Comparison of ENCODE assay signal across 33 cellular contexts in the genomic region with DNA sequence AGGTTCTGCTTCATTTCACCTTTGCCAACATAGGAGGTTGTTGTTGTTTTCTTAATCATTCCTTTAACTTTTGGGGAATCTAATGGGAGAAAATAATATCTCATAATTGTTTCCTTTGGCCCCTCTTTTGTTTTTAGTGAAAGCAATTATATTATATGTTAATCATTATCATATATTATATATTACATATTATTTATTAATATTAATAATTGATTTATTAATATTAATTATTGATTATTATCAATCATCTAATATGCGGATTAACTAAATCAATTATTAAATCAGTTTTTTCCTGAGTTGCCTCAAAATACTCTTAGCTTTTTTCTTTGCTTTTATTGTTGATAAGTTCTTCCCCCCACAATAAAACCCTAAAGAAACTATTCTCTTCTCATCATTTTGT.
"Had no signal": no experiment of that assay in that cellular context is flagged by ENCODE, and none has a peak within 500 bp of the region (broad histone marks: within the 10 kb centered on the region; RNA-seq: fewer than 3 reads in every experiment).

No MANE protein-coding gene starts in this region.

- DNase-seq: activated CD4-positive, alpha-beta memory T cell treated with anti-CD3 and anti-CD28 coated beads, Interleukin-2, amount 10 ng/mL, durations not matched to agents 7 days and 5 days; activated CD4-positive, alpha-beta T cell treated with anti-CD3 and anti-CD28 coated beads for 1 hour; activated CD4-positive, alpha-beta T cell treated with anti-CD3 and anti-CD28 coated beads, Interleukin-2, amount 10 ng/mL, durations not matched to agents 7 days and 5 days; activated CD4-positive, CD25-positive, alpha-beta regulatory T cell; activated CD8-positive, alpha-beta memory T cell treated with anti-CD3 and anti-CD28 coated beads for 24 hours; activated CD8-positive, alpha-beta memory T cell treated with anti-CD3 and anti-CD28 coated beads, Interleukin-2, amount 10 ng/mL, durations not matched to agents 7 days and 5 days; activated CD8-positive, alpha-beta memory T cell treated with anti-CD3 and anti-CD28 coated beads, Interleukin-2, amount 50 U/mL, for 48 hours; activated CD8-positive, alpha-beta T cell treated with anti-CD3 and anti-CD28 coated beads, Interleukin-2, amount 10 ng/mL, durations not matched to agents 7 days and 5 days; activated effector memory CD4-positive, alpha-beta T cell treated with Interleukin-2 at 50 U/mL for 16 hours; activated gamma-delta T cell; activated naive CD4-positive, alpha-beta T cell treated with anti-CD3 and anti-CD28 coated beads, Interleukin-2, amount 10 ng/mL, durations not matched to agents 7 days and 5 days; activated naive CD8-positive, alpha-beta T cell treated with anti-CD3 and anti-CD28 coated beads, Interleukin-2, amount 10 ng/mL, durations not matched to agents 7 days and 5 days; activated naive CD8-positive, alpha-beta T cell treated with anti-CD3 and anti-CD28 coated beads, Interleukin-2, amount 50 U/mL, for 24 hours; amygdala; anterior cingulate cortex; caudate nucleus; cerebellar nuclear complex; T-helper 1 cell; T-helper 9 cell had no signal

- H3K9me3 Mint-ChIP-seq: activated CD4-positive, alpha-beta memory T cell treated with anti-CD3 and anti-CD28 coated beads, Interleukin-2, amount 10 ng/mL, durations not matched to agents 7 days and 5 days; activated naive CD4-positive, alpha-beta T cell treated with anti-CD3 and anti-CD28 coated beads, Interleukin-2, amount 10 ng/mL, durations not matched to agents 7 days and 5 days; activated naive CD4-positive, alpha-beta T cell treated with anti-CD3 and anti-CD28 coated beads, Interleukin-2, amount 50 U/mL, for 24 hours; activated naive CD8-positive, alpha-beta T cell treated with anti-CD3 and anti-CD28 coated beads, Interleukin-2, amount 10 ng/mL, durations not matched to agents 7 days and 5 days; activated T-cell treated with anti-CD3 and anti-CD28 coated beads, Interleukin-2, amount 50 U/mL, for 24 hours; central memory CD8-positive, alpha-beta T cell; T-helper 1 cell treated with Interleukin-12 subunit alpha and Interleukin-12 subunit beta and Interleukin-4 antibody, amounts not matched to agents 30 μg/mL and 1 μg/mL, for 36 hours had no signal

- FAIRE-seq: bronchial epithelial cell, TTC549 had no signal

- H3K27ac ChIP-seq: ascending aorta, cardiac muscle cell, VCaP had no signal

- H3K36me3 Mint-ChIP-seq: activated CD8-positive, alpha-beta memory T cell treated with anti-CD3 and anti-CD28 coated beads, Interleukin-2, amount 10 ng/mL, durations not matched to agents 7 days and 5 days; activated naive CD4-positive, alpha-beta T cell treated with anti-CD3 and anti-CD28 coated beads, Interleukin-2, amount 10 ng/mL, durations not matched to agents 7 days and 5 days; activated naive CD4-positive, alpha-beta T cell treated with anti-CD3 and anti-CD28 coated beads, Interleukin-2, amount 50 U/mL, for 24 hours; activated naive CD8-positive, alpha-beta T cell; activated naive CD8-positive, alpha-beta T cell treated with anti-CD3 and anti-CD28 coated beads, Interleukin-2, amount 10 ng/mL, durations not matched to agents 7 days and 5 days; brain had no signal

- ATAC-seq: activated CD8-positive, alpha-beta memory T cell treated with anti-CD3 and anti-CD28 coated beads, Interleukin-2, amount 10 ng/mL, durations not matched to agents 7 days and 5 days; activated CD8-positive, alpha-beta T cell treated with anti-CD3 and anti-CD28 coated beads, Interleukin-2, amount 10 ng/mL, durations not matched to agents 7 days and 5 days had no signal

- H3K27me3 ChIP-seq: ascending aorta, cardiac muscle cell had no signal

- H3K4me1 Mint-ChIP-seq: activated naive CD4-positive, alpha-beta T cell treated with anti-CD3 and anti-CD28 coated beads, Interleukin-2, amount 10 ng/mL, durations not matched to agents 7 days and 5 days; activated naive CD4-positive, alpha-beta T cell treated with anti-CD3 and anti-CD28 coated beads, Interleukin-2, amount 50 U/mL, for 24 hours had no signal

- H3K27me3 Mint-ChIP-seq: activated CD4-positive, alpha-beta memory T cell treated with anti-CD3 and anti-CD28 coated beads, Interleukin-2, amount 10 ng/mL, durations not matched to agents 7 days and 5 days had no signal

- H3K4me1 ChIP-seq: ascending aorta had no signal

- H3K9me3 ChIP-seq: ascending aorta had no signal

- H3K4me3 ChIP-seq: ascending aorta, cardiac muscle cell had no signal

- H3K36me3 ChIP-seq: ascending aorta, cardiac muscle cell had no signal

- H3K27ac Mint-ChIP-seq: activated CD4-positive, alpha-beta memory T cell treated with anti-CD3 and anti-CD28 coated beads, Interleukin-2, amount 10 ng/mL, durations not matched to agents 7 days and 5 days; activated CD4-positive, alpha-beta T cell treated with anti-CD3 and anti-CD28 coated beads for 36 hours; activated CD4-positive, alpha-beta T cell treated with anti-CD3 and anti-CD28 coated beads, Interleukin-2, amount 10 ng/mL, durations not matched to agents 7 days and 5 days; activated CD8-positive, alpha-beta memory T cell treated with anti-CD3 and anti-CD28 coated beads, Interleukin-2, amount 10 ng/mL, durations not matched to agents 7 days and 5 days; activated CD8-positive, alpha-beta T cell treated with anti-CD3 and anti-CD28 coated beads, Interleukin-2, amount 10 ng/mL, durations not matched to agents 7 days and 5 days; activated naive CD4-positive, alpha-beta T cell treated with anti-CD3 and anti-CD28 coated beads, Interleukin-2, amount 10 ng/mL, durations not matched to agents 7 days and 5 days; activated naive CD4-positive, alpha-beta T cell treated with anti-CD3 and anti-CD28 coated beads, Interleukin-2, amount 50 U/mL, for 24 hours; activated naive CD8-positive, alpha-beta T cell; activated naive CD8-positive, alpha-beta T cell treated with anti-CD3 and anti-CD28 coated beads, Interleukin-2, amount 10 ng/mL, durations not matched to agents 7 days and 5 days; activated naive CD8-positive, alpha-beta T cell treated with anti-CD3 and anti-CD28 coated beads, Interleukin-2, amount 50 U/mL, for 24 hours; activated T-helper 2 cell treated with anti-CD3 and anti-CD28 coated beads, Interferon-gamma antibody, Interleukin-2, Interleukin-4, amounts not matched to agents 10 μg/mL and 5 μg/mL and 100 μg/mL, durations not matched to agents 14 hours and 24 hours and 36 hours; brain; T-helper 1 cell treated with Interleukin-12 subunit alpha and Interleukin-12 subunit beta and Interleukin-4 antibody, amounts not matched to agents 30 μg/mL and 1 μg/mL, for 36 hours; T-helper 2 cell treated with Interferon-gamma antibody and Interleukin-4, amounts not matched to agents 5 μg/mL and 100 μg/mL, for 36 hours had no signal

- H3K4me3 Mint-ChIP-seq: activated CD4-positive, alpha-beta memory T cell treated with anti-CD3 and anti-CD28 coated beads, Interleukin-2, amount 10 ng/mL, durations not matched to agents 7 days and 5 days; activated CD4-positive, alpha-beta T cell treated with anti-CD3 and anti-CD28 coated beads for 36 hours; activated CD4-positive, alpha-beta T cell treated with anti-CD3 and anti-CD28 coated beads, Interleukin-2, amount 10 ng/mL, durations not matched to agents 7 days and 5 days; activated CD8-positive, alpha-beta memory T cell treated with anti-CD3 and anti-CD28 coated beads, Interleukin-2, amount 10 ng/mL, durations not matched to agents 7 days and 5 days; activated CD8-positive, alpha-beta T cell treated with anti-CD3 and anti-CD28 coated beads, Interleukin-2, amount 10 ng/mL, durations not matched to agents 7 days and 5 days; activated naive CD4-positive, alpha-beta T cell treated with anti-CD3 and anti-CD28 coated beads, Interleukin-2, amount 10 ng/mL, durations not matched to agents 7 days and 5 days; activated naive CD4-positive, alpha-beta T cell treated with anti-CD3 and anti-CD28 coated beads, Interleukin-2, amount 50 U/mL, for 24 hours; activated naive CD8-positive, alpha-beta T cell; activated naive CD8-positive, alpha-beta T cell treated with anti-CD3 and anti-CD28 coated beads, Interleukin-2, amount 10 ng/mL, durations not matched to agents 7 days and 5 days; activated naive CD8-positive, alpha-beta T cell treated with anti-CD3 and anti-CD28 coated beads, Interleukin-2, amount 50 U/mL, for 24 hours; activated T-cell treated with anti-CD3 and anti-CD28 coated beads, Interleukin-2, amount 50 U/mL, for 24 hours; brain; central memory CD8-positive, alpha-beta T cell; T-helper 1 cell treated with Interleukin-12 subunit alpha and Interleukin-12 subunit beta and Interleukin-4 antibody, amounts not matched to agents 30 μg/mL and 1 μg/mL, for 36 hours; T-helper 2 cell treated with Interferon-gamma antibody and Interleukin-4, amounts not matched to agents 5 μg/mL and 100 μg/mL, for 36 hours had no signal
